In genomic region chr19:13539332-13539731, GRCh38 we compare ENCODE assay signal across 35 cellular contexts. TPM values are rescaled to one million over a fixed set of nuclear protein-coding genes. Genes with fewer than 3 reads are reported as not detected.
DNase-seq lines count a peak whose midpoint lies in the region; ATAC-seq, FAIRE-seq and TF ChIP-seq lines count a peak whose summit lies in the region.
"Had no signal": no experiment of that assay in that cellular context is flagged by ENCODE, and none has a peak within 500 bp of the region (broad histone marks: within the 10 kb centered on the region; RNA-seq: fewer than 3 reads in every experiment).

No MANE protein-coding gene starts in this region.

- peaks cover 2% of the 10 kb centered on the region; the same call in 1 of the 2 replicates for H3K9me3 ChIP-seq in K562 (replicated peaks; ENCODE audit: control insufficient read depth, insufficient read depth, low read depth, low read length)
- no peaks in the 10 kb centered on the region for H3K9me3 ChIP-seq in H1 (ENCODE audit: insufficient read depth in 2 of 2, low read depth in 1 of 2, low read length in 1 of 2)
- no peaks in the 10 kb centered on the region for H3K9me3 ChIP-seq in naive thymus-derived CD4-positive, alpha-beta T cell (ENCODE audit: control insufficient read depth in 2 of 3, low read length in 3 of 3)
- peaks cover 0 to 5% of the 10 kb centered on the region in 2 donors for H3K9me3 ChIP-seq in transverse colon
- H3K9me3 ChIP-seq: A549, BE2C, BLaER1, Caco-2 had no signal

- no peak overlapping the region for H4K5ac ChIP-seq in H1 (ENCODE audit: insufficient read length, low read depth, low read length)

- H2BK20ac ChIP-seq in H1 (ENCODE audit: low read length) = no peak overlapping the region

- no peak overlapping the region for H2BK15ac ChIP-seq in H1 (ENCODE audit: low read length)

- H3K27ac Mint-ChIP-seq in WTC11 = no peak overlapping the region
- H3K27ac Mint-ChIP-seq in naive thymus-derived CD4-positive, alpha-beta T cell = no peak overlapping the region
- H3K27ac Mint-ChIP-seq: B cell; CD14-positive monocyte; CD4-positive, alpha-beta memory T cell; CD4-positive, alpha-beta T cell; CD4-positive, CD25-positive, alpha-beta regulatory T cell; CD8-positive, alpha-beta memory T cell; CD8-positive, alpha-beta T cell had no signal

- H3K27ac ChIP-seq in K562 (ENCODE audit: extremely low read depth, low read depth, low read length) (no peak overlapping the region), H1 (ENCODE audit: low read depth, low read length) (no peak overlapping the region), transverse colon (no peak overlapping the region)
- no peak overlapping the region for H3K27ac ChIP-seq in naive thymus-derived CD4-positive, alpha-beta T cell (ENCODE audit: low read depth, low read length)
- H3K27ac ChIP-seq: 22Rv1; A549; BLaER1; BLaER1 treated with 17β-estradiol and CSF1 and Interleukin-3, amounts not matched to agents 10 nM and 100 nM; C4-2B had no signal

- peaks cover 5 to 8% of the 10 kb centered on the region in 2 experiments; a peak in 4 of 5 replicates for H3K4me1 ChIP-seq in K562 (replicated peaks in 1 of 2; ENCODE audit: control insufficient read depth in 2 of 2, insufficient read depth in 2 of 2, low read length in 2 of 2)
- no peaks in the 10 kb centered on the region; a peak in 1 of 7 replicates for H3K4me1 ChIP-seq in H1 (replicated peaks in 1 of 4; ENCODE audit: control insufficient read depth in 3 of 4, insufficient read depth in 4 of 4, low read length in 3 of 4)
- no peaks in the 10 kb centered on the region for H3K4me1 ChIP-seq in naive thymus-derived CD4-positive, alpha-beta T cell (ENCODE audit: control insufficient read depth in 2 of 2, insufficient read depth in 2 of 2, low read length in 2 of 2)
- no peaks in the 10 kb centered on the region for H3K4me1 ChIP-seq in transverse colon
- H3K4me1 ChIP-seq: A549, BE2C, BLaER1, Caco-2 had no signal

- no TSS peak for BruUV-seq in K562 (replicated peaks; lab: Mats Ljungman, UMichigan)

- H3K56ac ChIP-seq in H1 (replicated peaks; ENCODE audit: insufficient read length, low read depth, low read length) = no peak overlapping the region

- H3K36me3 ChIP-seq in K562 (ENCODE audit: control insufficient read depth, insufficient read depth, low read length) (no peaks in the 10 kb centered on the region), H1 (ENCODE audit: control insufficient read depth in 2 of 4, insufficient read depth in 4 of 4, low read length in 3 of 4) (no peaks in the 10 kb centered on the region), transverse colon (no peaks in the 10 kb centered on the region)
- H3K36me3 ChIP-seq in naive thymus-derived CD4-positive, alpha-beta T cell (ENCODE audit: control insufficient read depth in 2 of 3, insufficient read depth in 3 of 3, low read length in 3 of 3) = no peaks in the 10 kb centered on the region
- H3K36me3 ChIP-seq: BE2C; BLaER1; BLaER1 treated with 17β-estradiol and CSF1 and Interleukin-3, amounts not matched to agents 10 nM and 100 nM had no signal

- H3K4me2 ChIP-seq in K562 (ENCODE audit: insufficient read depth, low read length) (no peak overlapping the region), H1 (ENCODE audit: insufficient read depth in 1 of 2, low read depth in 2 of 2, low read length in 2 of 2) (no peak overlapping the region)
- H3K4me2 ChIP-seq: A549; BLaER1; BLaER1 treated with 17β-estradiol and CSF1 and Interleukin-3, amounts not matched to agents 10 nM and 100 nM had no signal

- no peak for TF ChIP-seq EP300 in K562 (IDR thresholded peaks at IDR 0.05; ENCODE audit: low read length)
- no peak for TF ChIP-seq EP300 in H1 (IDR thresholded peaks at IDR 0.05; ENCODE audit: borderline replicate concordance in 1 of 2, low read depth in 2 of 2, low read length in 2 of 2)
- TF ChIP-seq EP300 in transverse colon (IDR thresholded peaks at IDR 0.05; ENCODE audit: low read depth) = no peak

- H2BK12ac ChIP-seq in H1 (ENCODE audit: low read depth, low read length) = no peak overlapping the region

- no peak for TF ChIP-seq POLR2A in K562 (conservative IDR thresholded peaks at IDR 0.05)
- no peak for TF ChIP-seq POLR2A in H1 (IDR thresholded peaks at IDR 0.05; ENCODE audit: control extremely low read depth in 1 of 2, low read depth in 2 of 2, low read length in 2 of 2)
- no peak for TF ChIP-seq POLR2A in transverse colon (IDR thresholded peaks at IDR 0.05)

- 0% methylated on average over 1 of the region's 1 CpG for WGBS in K562 (ENCODE audit: insufficient coverage, low coverage, missing lambda C conversion rate)
- 71% methylated on average over 1 of the region's 1 CpG; no CpG with 5 or more reads in 1 of the 2 experiments for WGBS in H1 (ENCODE audit: extremely low coverage in 1 of 2, insufficient coverage in 1 of 2, insufficient read length in 1 of 2, insufficient replicate concordance in 2 of 2, low coverage in 1 of 2, low lambda C conversion rate in 2 of 2, missing lambda C conversion rate in 1 of 2), 2 experiments
- 71 to 82% methylated on average over 1 of the region's 1 CpG for WGBS in transverse colon (ENCODE audit: low coverage in 1 of 2), 2 donors

- 0 out of 2 replicates have a peak, but pooled peaks cover 3% of the 10 kb centered on the region for H3K36me3 Mint-ChIP-seq in WTC11
- peaks cover 0 to 6% (median 0%) of the 10 kb centered on the region in 5 donors for H3K36me3 Mint-ChIP-seq in naive thymus-derived CD4-positive, alpha-beta T cell
- H3K36me3 Mint-ChIP-seq: CD14-positive monocyte; CD4-positive, alpha-beta memory T cell; CD4-positive, CD25-positive, alpha-beta regulatory T cell; CD8-positive, alpha-beta memory T cell; CD8-positive, alpha-beta T cell had no signal

- H3K79me1 ChIP-seq in H1 (ENCODE audit: low read depth, low read length) = no peaks in the 10 kb centered on the region

- no peak overlapping the region for H3K18ac ChIP-seq in H1 (ENCODE audit: extremely low read depth, low read length)

- FAIRE-seq in K562 (lab: Jason Lieb, UNC) (no peak), H1 (lab: Jason Lieb, UNC) (no peak)
- FAIRE-seq: A204.1, A549, D721Med had no signal

- no peak overlapping the region for H3K4me3 ChIP-seq in K562
- no peak overlapping the region for H3K4me3 ChIP-seq in H1 (ENCODE audit: extremely low read depth in 1 of 4, insufficient read depth in 2 of 4, low read depth in 3 of 4, low read length in 4 of 4)
- H3K4me3 ChIP-seq in naive thymus-derived CD4-positive, alpha-beta T cell (ENCODE audit: low read length) = no peak overlapping the region
- H3K4me3 ChIP-seq in transverse colon = no peak overlapping the region
- H3K4me3 ChIP-seq: A549; BLaER1; BLaER1 treated with 17β-estradiol and CSF1 and Interleukin-3, amounts not matched to agents 10 nM and 100 nM had no signal

- peaks cover 11% of the 10 kb centered on the region for H3K4me1 Mint-ChIP-seq in WTC11
- H3K4me1 Mint-ChIP-seq in naive thymus-derived CD4-positive, alpha-beta T cell = peaks cover 0 to 5% (median 0%) of the 10 kb centered on the region in 7 donors
- H3K4me1 Mint-ChIP-seq: CD14-positive monocyte; CD4-positive, alpha-beta memory T cell; CD4-positive, CD25-positive, alpha-beta regulatory T cell; CD8-positive, alpha-beta memory T cell had no signal

- H3K4ac ChIP-seq in H1 (replicated peaks; ENCODE audit: insufficient read length, low read depth, low read length) = no peak overlapping the region

- H4K91ac ChIP-seq in H1 (replicated peaks; ENCODE audit: insufficient read length, low read length) = no peak overlapping the region

- no peak for TF ChIP-seq RAD21 in K562 (CRISPR knock-in tag; conservative IDR thresholded peaks at IDR 0.05 in 1 of 2, IDR thresholded peaks at IDR 0.05 in 1 of 2)
- no peak for TF ChIP-seq RAD21 in H1 (IDR thresholded peaks at IDR 0.05 in 1 of 2, conservative IDR thresholded peaks at IDR 0.05 in 1 of 2; ENCODE audit: low read depth in 2 of 2, low read length in 2 of 2)

- H3K9me1 ChIP-seq in K562 (ENCODE audit: control insufficient read depth, insufficient read depth, low read length) = no peaks in the 10 kb centered on the region

- TF ChIP-seq CTCF in WTC11 (IDR thresholded peaks at IDR 0.05) = no peak
- TF ChIP-seq CTCF in K562 (IDR thresholded peaks at IDR 0.05 in 2 of 3, conservative IDR thresholded peaks at IDR 0.05 in 1 of 3; ENCODE audit: insufficient read depth in 2 of 3, low read depth in 1 of 3, low read length in 3 of 3) = no peak
- no peak for TF ChIP-seq CTCF in H1 (IDR thresholded peaks at IDR 0.05; ENCODE audit: control extremely low read depth in 1 of 3, insufficient read depth in 1 of 3, low read depth in 1 of 3, low read length in 3 of 3)
- no peak for TF ChIP-seq CTCF in transverse colon (IDR thresholded peaks at IDR 0.05)

- peaks cover 42% of the 10 kb centered on the region for H3K27me3 Mint-ChIP-seq in WTC11 (ENCODE audit: low read depth)
- H3K27me3 Mint-ChIP-seq in naive thymus-derived CD4-positive, alpha-beta T cell = peaks cover 0 to 56% (median 45%) of the 10 kb centered on the region in 5 donors

- no peak for ATAC-seq in WTC11
- ATAC-seq in K562 = no peak
- ATAC-seq in naive thymus-derived CD4-positive, alpha-beta T cell = no peak
- ATAC-seq: A549; CD8-positive, alpha-beta T cell had no signal

- peaks cover 16% of the 10 kb centered on the region for H3K9me3 Mint-ChIP-seq in WTC11
- peaks cover 0 to 26% (median 5%) of the 10 kb centered on the region in 11 donors for H3K9me3 Mint-ChIP-seq in naive thymus-derived CD4-positive, alpha-beta T cell

- H3K23me2 ChIP-seq in H1 (ENCODE audit: low read depth, low read length) = no peaks in the 10 kb centered on the region

- no peak overlapping the region for H3K23ac ChIP-seq in H1 (ENCODE audit: insufficient read length)

- no peak overlapping the region for H4K8ac ChIP-seq in H1 (ENCODE audit: extremely low read depth, insufficient read depth, low read length)

- in situ Hi-C loops in K562 (cut with MboI) = no loop called here
- in situ Hi-C loops in transverse colon (cut with MboI; ENCODE audit: low pct_ligation_motif_present in 1 of 4, low pct_unique_long_range_greater_than_20kb in 1 of 4, low sequenced_read_pairs in 3 of 4) = no loop called here

- intact Hi-C loops in K562 (cut with micrococcal nuclease) = no loop called here
- intact Hi-C loops in naive thymus-derived CD4-positive, alpha-beta T cell (cut with micrococcal nuclease) = no loop called here
- intact Hi-C loops in transverse colon (cut with DNase I; ENCODE audit: low total_unique reads) = no loop called here

- H3K9ac ChIP-seq in K562 (ENCODE audit: insufficient read depth in 1 of 2, low read depth in 2 of 2, low read length in 2 of 2) (no peak overlapping the region), H1 (replicated peaks in 1 of 4; ENCODE audit: extremely low read depth in 1 of 4, low read depth in 3 of 4, low read length in 3 of 4) (no peak overlapping the region)
- H3K9ac ChIP-seq: BLaER1; BLaER1 treated with 17β-estradiol and CSF1 and Interleukin-3, amounts not matched to agents 10 nM and 100 nM had no signal

- no peak overlapping the region for H3K14ac ChIP-seq in H1 (ENCODE audit: insufficient read length)

- H3K27me3 ChIP-seq in K562 (ENCODE audit: control insufficient read depth in 2 of 2, insufficient read depth in 2 of 2, low read length in 2 of 2) (peaks cover 0 to 1% of the 10 kb centered on the region in 2 experiments; a peak in 1 of 5 replicates), H1 (replicated peaks in 1 of 4; ENCODE audit: control insufficient read depth in 3 of 4, extremely low read depth in 1 of 4, insufficient read depth in 3 of 4, low read length in 3 of 4) (no peaks in the 10 kb centered on the region), transverse colon (peaks cover 10% of the 10 kb centered on the region)
- no peaks in the 10 kb centered on the region for H3K27me3 ChIP-seq in naive thymus-derived CD4-positive, alpha-beta T cell (ENCODE audit: control insufficient read depth in 2 of 2, insufficient read depth in 2 of 2, low read length in 2 of 2)
- H3K27me3 ChIP-seq: BLaER1; BLaER1 treated with 17β-estradiol and CSF1 and Interleukin-3, amounts not matched to agents 10 nM and 100 nM had no signal

- POLR2A ChIA-PET in WTC11 (lab: Charles Lee) (interaction anchor here (0.5 kb wide), 1 partner anchor 9 kb away, joined by 3 read pairs; no protein-coding TSS in a partner anchor), K562 (lab: Yijun Ruan, JAX) (interaction anchor here (0.8 kb wide), 1 partner anchor 13 kb away, joined by 3 read pairs; no protein-coding TSS in a partner anchor), H1 (lab: Charles Lee; ENCODE audit: partially characterized antibody) (interaction anchor here (1.0 kb wide), 2 partner anchors 17 to 32 kb away, joined by 3 to 4 read pairs; partner anchors contain the start of gene CACNA1A)
- POLR2A ChIA-PET in naive thymus-derived CD4-positive, alpha-beta T cell (lab: Charles Lee) = no interaction called here

- no peak overlapping the region for H3K4me3 Mint-ChIP-seq in WTC11
- H3K4me3 Mint-ChIP-seq in naive thymus-derived CD4-positive, alpha-beta T cell = no peak overlapping the region
- H3K4me3 Mint-ChIP-seq: B cell; CD14-positive monocyte; CD4-positive, alpha-beta memory T cell; CD4-positive, alpha-beta T cell; CD4-positive, CD25-positive, alpha-beta regulatory T cell; CD8-positive, alpha-beta memory T cell; CD8-positive, alpha-beta T cell had no signal

- H2AK5ac ChIP-seq in H1 (ENCODE audit: low read depth, low read length) = no peak overlapping the region

- H4K20me1 ChIP-seq in K562 (replicated peaks; ENCODE audit: control insufficient read depth, insufficient read depth, low read length) (no peaks in the 10 kb centered on the region), H1 (replicated peaks in 1 of 2; ENCODE audit: control insufficient read depth in 1 of 2, insufficient read depth in 2 of 2, low read length in 2 of 2) (no peaks in the 10 kb centered on the region)
- H4K20me1 ChIP-seq: BLaER1; BLaER1 treated with 17β-estradiol and CSF1 and Interleukin-3, amounts not matched to agents 10 nM and 100 nM had no signal

- H2AFZ ChIP-seq in K562 (ENCODE audit: low read depth, low read length) (no peak overlapping the region), H1 (ENCODE audit: low read length) (no peak overlapping the region)

- no peak overlapping the region for H2BK5ac ChIP-seq in H1 (ENCODE audit: low read depth, low read length)

- DNase-seq in OCI-M1 (lab: John Stamatoyannopoulos, UW) (peak; percentile 73), WTC11 (ENCODE audit: low spot score) (no peak), K562 (ENCODE audit: extremely low read depth in 1 of 4, low spot score in 3 of 4) (no peak), H1 (ENCODE audit: low read depth in 1 of 2, low spot score in 2 of 2) (no peak), transverse colon (no peak)
- no peak for DNase-seq in naive thymus-derived CD4-positive, alpha-beta T cell
- no peak for DNase-seq in stimulated activated CD4-positive, alpha-beta T cell treated with anti-CD3 and anti-CD28 coated beads, Interleukin-2, amount 100 ng/mL, for 48 hours
- DNase-seq in central memory CD4-positive, alpha-beta T cell = no peak
- DNase-seq: 8988T; ACHN; AML-193; BE2C; C1 segment of cervical spinal cord; Caco-2; Calu3; CD4-positive, alpha-beta memory T cell; CD4-positive, alpha-beta T cell; CD4-positive, CD25-positive, alpha-beta regulatory T cell; CD8-positive, alpha-beta memory T cell; CD8-positive, alpha-beta T cell; COR-L47; DMS 273 treated with DMSO at 0.1 percent for 48 hours; DMS153; DMS53; DND-41; EL had no signal

- H2BK120ac ChIP-seq in H1 (replicated peaks; ENCODE audit: low read depth, low read length) = no peak overlapping the region

- CTCF ChIA-PET in WTC11 (lab: Charles Lee) (interaction anchor here (0.5 to 3.8 kb wide), 4 partner anchors 13 to 110 kb away, joined by 3 to 17 read pairs (median 4); no protein-coding TSS in a partner anchor), K562 (lab: Yijun Ruan, JAX; ENCODE audit: low intra/inter-chr PET ratio) (no interaction called here), H1 (lab: Charles Lee; ENCODE audit: partially characterized antibody) (interaction anchor here (0.8 to 7.6 kb wide), 5 partner anchors 8 to 46 kb away, joined by 3 to 38 read pairs (median 3); no protein-coding TSS in a partner anchor)
- CTCF ChIA-PET in naive thymus-derived CD4-positive, alpha-beta T cell (lab: Charles Lee) = interaction anchor here (0.5 to 0.6 kb wide), 3 partner anchors 49 to 1084 kb away, joined by 3 read pairs; no protein-coding TSS in a partner anchor

- H3K79me2 ChIP-seq in K562 (ENCODE audit: control insufficient read depth, insufficient read depth, low read length) (no peaks in the 10 kb centered on the region), H1 (ENCODE audit: control insufficient read depth in 1 of 2, insufficient read depth in 2 of 2, low read length in 2 of 2) (no peaks in the 10 kb centered on the region)

RNA-seq across cellular contexts. Expression of gene CACNA1A, which starts 33.1 kb away (rescaled TPM):
- total RNA-seq in WTC11 (2021) (28.9 to 35.5 TPM (median 34.9 TPM) in 3 replicates), K562 (2014; rRNA removed) (0.04 and 0.09 TPM in 2 replicates), K562 (2014; rRNA removed; fragmentation: Illumina TruSeq; extraction: Trizol) (0.15 TPM in 1 of 2 replicates, not detected in the other), K562 (2015; rRNA removed; fragmentation: Illumina TruSeq; extraction: Trizol) (0.18 TPM in 1 of 2 replicates, not detected in the other), K562 (2021) (0.04 TPM in 1 of 2 replicates, not detected in the other), transverse colon (10 to 100 TPM in 1 of 4 donors, 1 to 10 TPM in 3; 2.9 to 15.7 (median 5.2) TPM)
- 0.74 and 0.95 TPM in 2 replicates for total RNA-seq in K562 (2011; cell fraction: chromatin; rRNA removed; ENCODE audit: low replicate concordance)
- total RNA-seq in K562 (2011; cell fraction: nucleolus; rRNA removed) = 0.13 and 0.17 TPM in 2 replicates
- 0.51 and 1.5 TPM in 2 replicates for total RNA-seq in K562 (2011; cell fraction: nucleoplasm; rRNA removed)
- polyA plus RNA-seq in K562 (2011; rRNA removed) (0.08 and 0.11 TPM in 2 replicates), K562 (2014; fragmentation: Illumina TruSeq; extraction: Trizol) (0.04 and 0.08 TPM in 2 replicates), K562 (2014; fragmentation: Nextera tagmentation; extraction: Ambion mirVana) (under 1 TPM; 0.08 to 0.20 TPM), K562 (2014; rRNA removed) (0.01 and 0.03 TPM in 2 replicates), H1 (2011; rRNA removed) (10.7 and 12.8 TPM in 2 replicates)
- polyA plus RNA-seq in K562 (2011; cell fraction: cytosol; rRNA removed) = 0.03 and 0.07 TPM in 2 replicates
- 0.08 and 0.40 TPM in 2 replicates for polyA plus RNA-seq in K562 (2011; cell fraction: nucleus; rRNA removed)
- 0.28 and 0.31 TPM in 2 replicates for polyA plus RNA-seq in K562 (2012)
- not detected in 2 replicates for polyA minus RNA-seq in K562 (2011; rRNA and poly(A)+ RNA removed)
- polyA minus RNA-seq in K562 (2011; cell fraction: cytosol; rRNA and poly(A)+ RNA removed) = not detected in 2 replicates
- 0.13 and 0.22 TPM in 2 replicates for polyA minus RNA-seq in K562 (2011; cell fraction: nucleus; rRNA and poly(A)+ RNA removed)
- 25.3 and 25.7 TPM in 2 replicates for total RNA-seq in H1 (2021; fragmentation: NEBNext Ultra II Directional; extraction: Animal tissue kit (Norgen Biotek cat#: 25700))
- 9.8 TPM for polyA plus RNA-seq in H1 (2011; cell fraction: cytosol; rRNA removed)
- 46.3 TPM for polyA plus RNA-seq in H1 (2011; cell fraction: nucleus; rRNA removed)
- 20.3 to 23.5 TPM (median 23.0 TPM) in 4 replicates for polyA plus RNA-seq in H1 (2012, experiment 1 of 2)
- 6.8 TPM for polyA plus RNA-seq in H1 (2012, experiment 2 of 2)
- 13.1 TPM for polyA plus RNA-seq in H1 (2013, experiment 1 of 2)
- polyA plus RNA-seq in H1 (2013, experiment 2 of 2) = 10.4 TPM
- polyA minus RNA-seq in H1 (2011; rRNA and poly(A)+ RNA removed) = 44.2 and 51.2 TPM in 2 replicates
- 16.4 TPM for polyA minus RNA-seq in H1 (2011; cell fraction: cytosol; rRNA and poly(A)+ RNA removed)
- polyA minus RNA-seq in H1 (2011; cell fraction: nucleus; rRNA and poly(A)+ RNA removed) = 71.1 TPM
- total RNA-seq in naive thymus-derived CD4-positive, alpha-beta T cell = 1 to 10 TPM in 1 of 5 experiments, under 1 TPM in 4; 0.40 to 1.1 (median 0.75) TPM
- under 1 TPM; 0.05 to 0.31 TPM for polyA plus RNA-seq in naive thymus-derived CD4-positive, alpha-beta T cell
- total RNA-seq: Caco-2 had no signal
- polyA plus RNA-seq: CD8-positive, alpha-beta memory T cell had no signal
